ENCODE assay signal across 11 cellular contexts in the genomic region with DNA sequence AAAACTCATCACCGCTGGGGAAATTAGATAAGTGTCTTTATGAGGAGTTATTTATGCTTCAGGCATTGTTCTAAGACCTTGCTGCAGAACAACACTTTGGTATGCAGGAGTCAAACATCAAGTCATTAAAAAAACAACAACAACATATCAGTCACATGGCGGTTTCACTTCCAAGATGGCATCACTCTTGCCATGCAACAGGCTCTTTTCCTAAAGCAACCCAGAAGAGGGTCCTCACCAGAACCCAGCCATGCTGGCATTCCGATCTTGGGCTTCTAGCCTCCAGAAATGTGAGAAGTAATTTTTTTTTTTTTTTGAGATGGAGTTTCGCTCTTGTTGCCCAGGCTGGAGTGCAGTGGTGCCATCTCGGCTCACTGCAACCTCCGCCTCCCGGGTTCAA.
"Had no signal": no experiment of that assay in that cellular context is flagged by ENCODE, and none has a peak within 500 bp of the region (broad histone marks: within the 10 kb centered on the region; RNA-seq: fewer than 3 reads in every experiment).

No MANE protein-coding gene starts in this region.

- ATAC-seq: GM23338, HCT116 had no signal

- H3K4me2 ChIP-seq: GM23338 had no signal

- H3K4me3 ChIP-seq: GM23248, GM23338, HAP-1 had no signal

- H2AFZ ChIP-seq: GM23248, GM23338 had no signal

- DNase-seq: GM23248, GOT3, H7, H9, HCEC 1CT, HFFc6 had no signal

- H3K4me1 ChIP-seq: HAP-1 had no signal

- FAIRE-seq: H1, H54 had no signal

- H3K36me3 ChIP-seq: HAP-1 had no signal

- H3K27ac ChIP-seq: GM23248 had no signal

- H3K9ac ChIP-seq: GM23248 had no signal

- H3K9me3 ChIP-seq: HAP-1 had no signal
